10 cellular contexts compared by ENCODE assay signal in genomic region chr10:122504551-122504950, GRCh38. TPM values are rescaled to one million over a fixed set of nuclear protein-coding genes. Genes with fewer than 3 reads are reported as not detected.
DNase-seq lines count a peak whose midpoint lies in the region; ATAC-seq, FAIRE-seq and TF ChIP-seq lines count a peak whose summit lies in the region.
"Had no signal": no experiment of that assay in that cellular context is flagged by ENCODE, and none has a peak within 500 bp of the region (broad histone marks: within the 10 kb centered on the region; RNA-seq: fewer than 3 reads in every experiment).

No MANE protein-coding gene starts in this region.

- no peaks in the 10 kb centered on the region for H3K36me3 Mint-ChIP-seq in activated T-cell treated with anti-CD3 and anti-CD28 coated beads, Interleukin-2, amount 50 U/mL, for 24 hours (ENCODE audit: low read depth)
- H3K36me3 Mint-ChIP-seq in endodermal cell (ENCODE audit: low read depth), result no peaks in the 10 kb centered on the region

- WGBS in endodermal cell (ENCODE audit: insufficient coverage in 1 of 2, insufficient read length in 1 of 2), 2 experiments, result 77 to 89% methylated on average over 3 to 7 of the region's 7 CpGs

- intact Hi-C loops in left cardiac atrium (cut with DNase I), result no loop called here

- H3K27me3 ChIP-seq in skeletal muscle satellite cell (ENCODE audit: control insufficient read depth, insufficient read depth, low read length) (no peaks in the 10 kb centered on the region), endodermal cell (ENCODE audit: control insufficient read depth, insufficient read depth, low read length, poor library complexity, severe bottlenecking) (peaks cover 5% of the 10 kb centered on the region)

- TF ChIP-seq CTCF in endodermal cell (conservative IDR thresholded peaks at IDR 0.05), result no peak

- no peak overlapping the region for H3K4me3 Mint-ChIP-seq in activated T-cell treated with anti-CD3 and anti-CD28 coated beads, Interleukin-2, amount 50 U/mL, for 24 hours
- no peak overlapping the region for H3K4me3 Mint-ChIP-seq in endodermal cell

- H3K4me1 ChIP-seq in skeletal muscle satellite cell (ENCODE audit: control insufficient read depth, insufficient read depth, low read length), result peaks cover 16% of the 10 kb centered on the region
- peaks cover 8% of the 10 kb centered on the region for H3K4me1 ChIP-seq in endodermal cell (ENCODE audit: control insufficient read depth, insufficient read depth, low read length)

- no peak overlapping the region for H3K4me2 ChIP-seq in skeletal muscle satellite cell (ENCODE audit: low read length)

- H3K4me3 ChIP-seq in skeletal muscle satellite cell (ENCODE audit: low read length) (no peak overlapping the region), endodermal cell (ENCODE audit: low read length) (no peak overlapping the region)

- H3K27me3 Mint-ChIP-seq in activated T-cell treated with anti-CD3 and anti-CD28 coated beads, Interleukin-2, amount 50 U/mL, for 24 hours, result no peaks in the 10 kb centered on the region
- H3K27me3 Mint-ChIP-seq in endodermal cell (ENCODE audit: insufficient read depth), result peaks cover 44% of the 10 kb centered on the region

- H3K9me3 ChIP-seq in skeletal muscle satellite cell (replicated peaks; ENCODE audit: low read length) (no peaks in the 10 kb centered on the region), endodermal cell (ENCODE audit: control insufficient read depth, low read length) (no peaks in the 10 kb centered on the region)

- no peak for TF ChIP-seq POLR2A in H54 (IDR thresholded peaks at IDR 0.05; ENCODE audit: low read depth, low read length)

- peak overlapping the region; percentile 11 for H3K9ac ChIP-seq in skeletal muscle satellite cell (ENCODE audit: low read depth, low read length)
- H3K9ac ChIP-seq in endodermal cell (ENCODE audit: extremely low read depth, low read length, poor library complexity, severe bottlenecking), result no peak overlapping the region

- DNase-seq in H54 (ENCODE audit: insufficient read length, low spot score) (peak; percentile 86), left cardiac atrium (peak; percentile 92), iPS-NIHi7 (ENCODE audit: extremely low spot score) (no peak), endodermal cell (no peak)
- DNase-seq in activated T-cell treated with anti-CD3 and anti-CD28 coated beads, Interleukin-2, amount 50 U/mL, for 24 hours, result no peak

- ATAC-seq in SK-N-SH treated with all-trans-retinoic acid at 6 μM for 48 hours (peak; percentile 99), left cardiac atrium (peak; percentile 97), GM18870 (IDR thresholded peaks at IDR 0.05; ENCODE audit: unreplicated experiment) (no peak)

- H3K36me3 ChIP-seq in skeletal muscle satellite cell (ENCODE audit: insufficient read depth, low read length) (peaks cover 89% of the 10 kb centered on the region), endodermal cell (ENCODE audit: control insufficient read depth, insufficient read depth, low read length) (no peaks in the 10 kb centered on the region)

- no peaks in the 10 kb centered on the region for H3K9me3 Mint-ChIP-seq in activated T-cell treated with anti-CD3 and anti-CD28 coated beads, Interleukin-2, amount 50 U/mL, for 24 hours
- H3K9me3 Mint-ChIP-seq in endodermal cell, result no peaks in the 10 kb centered on the region

- no peak overlapping the region for H3K27ac ChIP-seq in endodermal cell (ENCODE audit: low read depth, low read length)
- H3K27ac ChIP-seq: HL-60 had no signal

- H3K4me1 Mint-ChIP-seq in activated T-cell treated with anti-CD3 and anti-CD28 coated beads, Interleukin-2, amount 50 U/mL, for 24 hours (ENCODE audit: low read depth), result no peaks in the 10 kb centered on the region
- H3K4me1 Mint-ChIP-seq in endodermal cell, result peaks cover 27% of the 10 kb centered on the region

- FAIRE-seq in H54 (lab: Jason Lieb, UNC), result peak; percentile 75

- no peak overlapping the region for H3K27ac Mint-ChIP-seq in activated T-cell treated with anti-CD3 and anti-CD28 coated beads, Interleukin-2, amount 50 U/mL, for 24 hours
- no peak overlapping the region for H3K27ac Mint-ChIP-seq in endodermal cell

TF ChIP-seq in SK-N-SH treated with all-trans-retinoic acid at 6 μM for 48 hours, 23 proteins besides CTCF, POLR2A, EP300 and RAD21:
- TF ChIP-seq CSRNP3 (CRISPR knock-in tag; IDR thresholded peaks at IDR 0.05) (no peak), ZNF70 (CRISPR knock-in tag; IDR thresholded peaks at IDR 0.05) (0 out of 2 replicates have a peak, but pooled peaks have one; percentile 46), TSHZ2 (CRISPR knock-in tag; IDR thresholded peaks at IDR 0.05) (0 out of 2 replicates have a peak, but pooled peaks have one; percentile 61), ZFP30 (CRISPR knock-in tag; IDR thresholded peaks at IDR 0.05) (no peak), ZFP3 (CRISPR knock-in tag; IDR thresholded peaks at IDR 0.05) (peak; percentile 96), ZNF8 (CRISPR knock-in tag; IDR thresholded peaks at IDR 0.05) (no peak), SNAI2 (CRISPR knock-in tag; IDR thresholded peaks at IDR 0.05) (no peak), PPARA (CRISPR knock-in tag; IDR thresholded peaks at IDR 0.05; ENCODE audit: borderline replicate concordance) (no peak), ARNTL (CRISPR knock-in tag; IDR thresholded peaks at IDR 0.05; ENCODE audit: borderline replicate concordance, low read depth) (no peak), TCF4 (CRISPR knock-in tag; IDR thresholded peaks at IDR 0.05; ENCODE audit: borderline replicate concordance) (peak; percentile 49; the same call in 1 of the 2 replicates), GLIS3 (CRISPR knock-in tag; IDR thresholded peaks at IDR 0.05) (no peak), OSR1 (CRISPR knock-in tag; IDR thresholded peaks at IDR 0.05) (no peak), BACH2 (CRISPR knock-in tag; IDR thresholded peaks at IDR 0.05; ENCODE audit: borderline replicate concordance) (no peak), ZC3H10 (CRISPR knock-in tag; IDR thresholded peaks at IDR 0.05) (no peak), ISL1 (CRISPR knock-in tag; IDR thresholded peaks at IDR 0.05) (peak; percentile 43; the same call in 1 of the 2 replicates), RARB (CRISPR knock-in tag; IDR thresholded peaks at IDR 0.05) (no peak)
- TF ChIP-seq, protein P1, sequence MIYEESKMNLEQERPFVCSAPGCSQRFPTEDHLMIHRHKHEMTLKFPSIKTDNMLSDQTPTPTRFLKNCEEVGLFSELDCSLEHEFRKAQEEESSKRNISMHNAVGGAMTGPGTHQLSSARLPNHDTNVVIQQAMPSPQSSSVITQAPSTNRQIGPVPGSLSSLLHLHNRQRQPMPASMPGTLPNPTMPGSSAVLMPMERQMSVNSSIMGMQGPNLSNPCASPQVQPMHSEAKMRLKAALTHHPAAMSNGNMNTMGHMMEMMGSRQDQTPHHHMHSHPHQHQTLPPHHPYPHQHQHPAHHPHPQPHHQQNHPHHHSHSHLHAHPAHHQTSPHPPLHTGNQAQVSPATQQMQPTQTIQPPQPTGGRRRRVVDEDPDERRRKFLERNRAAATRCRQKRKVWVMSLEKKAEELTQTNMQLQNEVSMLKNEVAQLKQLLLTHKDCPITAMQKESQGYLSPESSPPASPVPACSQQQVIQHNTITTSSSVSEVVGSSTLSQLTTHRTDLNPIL (CRISPR knock-in tag; IDR thresholded peaks at IDR 0.05; ENCODE audit: low read depth), result peak; percentile 80

RNA-seq across cellular contexts. Expression of gene HTRA1, which starts 43.2 kb away (rescaled TPM):
- 10 to 100 TPM; 69.4 to 73.5 TPM for total RNA-seq in left cardiac atrium
- 186 and 200 TPM in 2 replicates for total RNA-seq in skeletal muscle satellite cell (2012; rRNA removed)
- total RNA-seq in endodermal cell, result 1 to 10 TPM; 1.7 to 3.1 TPM
- 39.5 TPM for polyA plus RNA-seq in endodermal cell (2013, experiment 1 of 2)
- 37.5 TPM for polyA plus RNA-seq in endodermal cell (2013, experiment 2 of 2)

RNA-seq across cellular contexts. Expression of gene ARMS2, which starts 50.1 kb away (rescaled TPM):
- total RNA-seq in left cardiac atrium (not detected), endodermal cell (not detected)
- total RNA-seq in skeletal muscle satellite cell (2012; rRNA removed), result not detected in 2 replicates
- polyA plus RNA-seq in endodermal cell (2013, experiment 1 of 2), result not detected
- polyA plus RNA-seq in endodermal cell (2013, experiment 2 of 2), result not detected
- total RNA-seq: glomerular endothelial cell had no signal

RNA-seq across cellular contexts. Expression of gene DMBT1, which starts 56.0 kb away (rescaled TPM):
- total RNA-seq in left cardiac atrium (not detected), endodermal cell (not detected)
- 0.25 and 0.66 TPM in 2 replicates for total RNA-seq in skeletal muscle satellite cell (2012; rRNA removed)
- polyA plus RNA-seq in endodermal cell (2013, experiment 1 of 2), result not detected
- 0.04 TPM for polyA plus RNA-seq in endodermal cell (2013, experiment 2 of 2)

Comparison
In these comparisons a context has a peak if more than half of its experiments do, and no peak if none do; other contexts are left out.
1. DNase-seq: peak in H54 (single experiment) and left cardiac atrium (single experiment); none in activated T-cell treated with anti-CD3 and anti-CD28 coated beads, Interleukin-2, amount 50 U/mL, for 24 hours (single experiment), iPS-NIHi7 (single experiment) and endodermal cell (single experiment).
2. RNA of gene HTRA1, which starts 43.2 kb away (total RNA-seq): 69.4 to 73.5 TPM in left cardiac atrium; 1.7 to 3.1 TPM in endodermal cell; every median in the first group is over 10 times any median in the second.